Comparison of ENCODE assay signal across 27 cellular contexts in genomic region chr1:119771770-119772169, GRCh38. TPM values are rescaled to one million over a fixed set of nuclear protein-coding genes. Genes with fewer than 3 reads are reported as not detected.
"Had no signal": no experiment of that assay in that cellular context is flagged by ENCODE, and none has a peak within 500 bp of the region (broad histone marks: within the 10 kb centered on the region; RNA-seq: fewer than 3 reads in every experiment).

No MANE protein-coding gene starts in this region.

- H3K27me3 ChIP-seq: gastrocnemius medialis, neural progenitor cell, stomach had no signal

- H3K4me3 ChIP-seq: gastrocnemius medialis, neural progenitor cell, psoas muscle, stomach had no signal

- H3K4me2 ChIP-seq: neural progenitor cell had no signal

- H3K4me1 Mint-ChIP-seq: activated T-helper 17 cell treated with anti-CD3 and anti-CD28 coated beads, Interleukin-2, amount 50 U/mL, for 72 hours; memory B cell; naive B cell; stimulated activated effector memory CD8-positive, alpha-beta T cell treated with anti-CD3 and anti-CD28 coated beads, Interleukin-12 subunit alpha, Interleukin-12 subunit beta, amount 100 ng/mL, for 72 hours had no signal

- FAIRE-seq: small intestine had no signal

- H3K27ac ChIP-seq: gastrocnemius medialis, neural progenitor cell, psoas muscle had no signal

- H2AFZ ChIP-seq: neural progenitor cell had no signal

- H3K4me3 Mint-ChIP-seq: activated CD4-positive, alpha-beta T cell treated with anti-CD3 and anti-CD28 coated beads, Interleukin-2, amount 10 ng/mL, durations not matched to agents 24 days and 14 days; activated CD8-positive, alpha-beta T cell treated with anti-CD3 and anti-CD28 coated beads for 36 hours; activated naive CD8-positive, alpha-beta T cell treated with anti-CD3 and anti-CD28 coated beads for 36 hours; activated T-helper 17 cell treated with anti-CD3 and anti-CD28 coated beads, Interleukin-2, amount 50 U/mL, for 72 hours; effector memory CD8-positive, alpha-beta T cell; memory B cell; naive B cell; neural progenitor cell; stimulated activated effector memory CD8-positive, alpha-beta T cell treated with anti-CD3 and anti-CD28 coated beads, Interleukin-12 subunit alpha, Interleukin-12 subunit beta, amount 100 ng/mL, for 72 hours had no signal

- H3K36me3 Mint-ChIP-seq: activated naive CD8-positive, alpha-beta T cell treated with anti-CD3 and anti-CD28 coated beads for 36 hours; memory B cell; naive B cell; neural progenitor cell; stimulated activated effector memory CD8-positive, alpha-beta T cell treated with anti-CD3 and anti-CD28 coated beads, Interleukin-12 subunit alpha, Interleukin-12 subunit beta, amount 100 ng/mL, for 72 hours had no signal

- ATAC-seq: activated CD8-positive, alpha-beta T cell treated with anti-CD3 and anti-CD28 coated beads for 36 hours; activated T-helper 17 cell treated with anti-CD3 and anti-CD28 coated beads, Interleukin-2, amount 50 U/mL, for 72 hours; effector memory CD8-positive, alpha-beta T cell; gastrocnemius medialis; left ventricle myocardium superior; psoas muscle; right cardiac atrium; stimulated activated effector memory CD8-positive, alpha-beta T cell treated with anti-CD3 and anti-CD28 coated beads, Interleukin-12 subunit alpha, Interleukin-12 subunit beta, amount 100 ng/mL, for 72 hours had no signal

- H3K36me3 ChIP-seq: gastrocnemius medialis, neural progenitor cell, stomach had no signal

- H3K9me3 Mint-ChIP-seq: activated CD4-positive, alpha-beta T cell treated with anti-CD3 and anti-CD28 coated beads, Interleukin-2, amount 10 ng/mL, durations not matched to agents 24 days and 14 days; activated CD8-positive, alpha-beta T cell treated with anti-CD3 and anti-CD28 coated beads for 36 hours; activated naive CD8-positive, alpha-beta T cell treated with anti-CD3 and anti-CD28 coated beads for 36 hours; activated T-helper 17 cell treated with anti-CD3 and anti-CD28 coated beads, Interleukin-2, amount 50 U/mL, for 72 hours; effector memory CD8-positive, alpha-beta T cell; memory B cell; stimulated activated effector memory CD8-positive, alpha-beta T cell treated with anti-CD3 and anti-CD28 coated beads, Interleukin-12 subunit alpha, Interleukin-12 subunit beta, amount 100 ng/mL, for 72 hours had no signal

- DNase-seq: activated CD4-positive, alpha-beta T cell treated with anti-CD3 and anti-CD28 coated beads, Interleukin-2, amount 10 ng/mL, durations not matched to agents 24 days and 14 days; activated CD8-positive, alpha-beta T cell treated with anti-CD3 and anti-CD28 coated beads for 36 hours; activated naive CD4-positive, alpha-beta T cell; activated naive CD8-positive, alpha-beta T cell treated with anti-CD3 and anti-CD28 coated beads for 36 hours; activated T-cell treated with anti-CD3 and anti-CD28 coated beads, Interleukin-2, amount 50 U/mL, for 1 hour; dermis blood vessel endothelial cell; effector memory CD8-positive, alpha-beta T cell; gastrocnemius medialis; kidney glomerular epithelial cell; naive B cell; psoas muscle; small intestine; stimulated activated CD4-positive, alpha-beta T cell treated with anti-CD3 and anti-CD28 coated beads, Interleukin-4, amount 100 ng/mL, for 24 hours; stomach; T1000 had no signal

- H3K9ac ChIP-seq: neural progenitor cell had no signal

- H3K27ac Mint-ChIP-seq: activated CD4-positive, alpha-beta T cell treated with anti-CD3 and anti-CD28 coated beads, Interleukin-2, amount 10 ng/mL, durations not matched to agents 24 days and 14 days; activated CD8-positive, alpha-beta T cell treated with anti-CD3 and anti-CD28 coated beads for 36 hours; activated naive CD8-positive, alpha-beta T cell treated with anti-CD3 and anti-CD28 coated beads for 36 hours; activated T-helper 17 cell treated with anti-CD3 and anti-CD28 coated beads, Interleukin-2, amount 50 U/mL, for 72 hours; effector memory CD8-positive, alpha-beta T cell; memory B cell; naive B cell; neural progenitor cell; stimulated activated effector memory CD8-positive, alpha-beta T cell treated with anti-CD3 and anti-CD28 coated beads, Interleukin-12 subunit alpha, Interleukin-12 subunit beta, amount 100 ng/mL, for 72 hours had no signal

- H3K9me3 ChIP-seq: gastrocnemius medialis, psoas muscle, stomach had no signal

RNA-seq across cellular contexts. Expression of gene HMGCS2, which starts 3.1 kb away (rescaled TPM):
- total RNA-seq: activated CD4-positive, alpha-beta T cell treated with anti-CD3 and anti-CD28 coated beads, Interleukin-2, amount 10 ng/mL, durations not matched to agents 24 days and 14 days; activated CD8-positive, alpha-beta T cell treated with anti-CD3 and anti-CD28 coated beads for 36 hours; activated naive CD8-positive, alpha-beta T cell treated with anti-CD3 and anti-CD28 coated beads for 36 hours; activated T-helper 17 cell treated with anti-CD3 and anti-CD28 coated beads, Interleukin-2, amount 50 U/mL, for 72 hours; dermis blood vessel endothelial cell; mononuclear cell; osteocyte; T-helper 1 cell treated with Interleukin-12 subunit alpha and Interleukin-12 subunit beta and Interleukin-4 antibody, amounts not matched to agents 30 ng/mL and 1 ng/mL, for 36 hours; temporal lobe had no signal

RNA-seq across cellular contexts. Expression of gene REG4, which starts 39.5 kb away (rescaled TPM):
- total RNA-seq: cardiac septum, dermis blood vessel endothelial cell, gastrocnemius medialis, left ventricle myocardium superior, osteocyte, psoas muscle, right cardiac atrium, temporal lobe, ureter had no signal
- polyA plus RNA-seq: right cardiac atrium had no signal
